15 cellular contexts compared by ENCODE assay signal in the genomic region with DNA sequence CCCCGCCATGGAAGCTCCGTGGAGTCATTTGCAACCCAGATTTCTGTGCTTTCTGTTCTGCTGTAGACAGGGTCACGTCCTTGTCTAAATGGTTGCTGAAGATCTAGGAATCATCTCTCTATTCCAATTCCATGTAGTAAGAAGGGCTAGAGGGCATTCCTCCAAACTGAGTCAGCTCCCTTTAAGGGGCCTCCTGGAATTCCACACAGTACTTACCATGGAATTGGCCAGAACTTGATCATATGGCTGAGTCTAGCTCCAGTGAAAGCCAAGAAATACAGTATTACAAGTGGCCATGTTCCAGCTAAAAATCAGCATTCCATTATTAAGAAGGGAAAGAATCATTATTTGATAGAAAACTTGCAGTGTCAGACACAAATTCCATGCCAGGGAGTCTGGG.
DNase-seq lines count a peak whose midpoint lies in the region; ATAC-seq and TF ChIP-seq lines count a peak whose summit lies in the region.
"Had no signal": no experiment of that assay in that cellular context is flagged by ENCODE, and none has a peak within 500 bp of the region (broad histone marks: within the 10 kb centered on the region; RNA-seq: fewer than 3 reads in every experiment).

No MANE protein-coding gene starts in this region.

- H3K4me3 ChIP-seq in fibroblast of the aortic adventitia (ENCODE audit: low read depth, low read length) (peak overlapping the region; percentile 19), skeletal muscle tissue (ENCODE audit: low read length in 3 of 3) (no peak overlapping the region)

- TF ChIP-seq CTCF in fibroblast of the aortic adventitia (IDR thresholded peaks at IDR 0.05; ENCODE audit: insufficient read depth, low read length), result no peak

- H3K4me1 ChIP-seq in skeletal muscle tissue (ENCODE audit: control insufficient read depth in 3 of 3, insufficient read depth in 3 of 3, low read length in 3 of 3), result peaks cover 7 to 22% (median 13%) of the 10 kb centered on the region in 3 donors

- peak; percentile 86 for DNase-seq in GM04503 (ENCODE audit: low read depth)
- DNase-seq in fibroblast of the aortic adventitia (ENCODE audit: low read depth), result peak; percentile 98
- DNase-seq in SK-N-DZ (ENCODE audit: low spot score), result no peak
- DNase-seq: activated T-cell treated with anti-CD3 and anti-CD28 coated beads, Interleukin-2, amount 50 U/mL, for 4 hours; central memory CD4-positive, alpha-beta T cell; left cardiac atrium; NCI-H1417; NCI-H748 treated with DMSO at 0.1 percent for 48 hours; nephron progenitor cell had no signal

- peaks cover 0 to 3% (median 0%) of the 10 kb centered on the region in 3 donors for H3K36me3 ChIP-seq in skeletal muscle tissue (ENCODE audit: control insufficient read depth in 3 of 3, insufficient read depth in 3 of 3, low read length in 3 of 3)

- H3K9ac ChIP-seq in skeletal muscle tissue (ENCODE audit: low read depth in 1 of 3, low read length in 3 of 3), result no peak overlapping the region

- peak overlapping the region; percentile 3 for H3K27ac ChIP-seq in skeletal muscle tissue (ENCODE audit: low read depth, low read length)

- no peaks in the 10 kb centered on the region for H3K27me3 ChIP-seq in skeletal muscle tissue (ENCODE audit: control insufficient read depth in 3 of 3, insufficient read depth in 3 of 3, low read length in 3 of 3)

- ATAC-seq in SK-N-SH treated with all-trans-retinoic acid at 6 μM for 48 hours (peak; percentile 99), HG02610 (IDR thresholded peaks at IDR 0.05; ENCODE audit: unreplicated experiment) (no peak), GM18517 (IDR thresholded peaks at IDR 0.05; ENCODE audit: unreplicated experiment) (no peak), GM19455 (IDR thresholded peaks at IDR 0.05; ENCODE audit: unreplicated experiment) (no peak)
- ATAC-seq: activated T-cell treated with anti-CD3 and anti-CD28 coated beads, Interleukin-2, amount 50 U/mL, for 4 hours; esophagus mucosa had no signal

- H3K9me3 ChIP-seq in skeletal muscle tissue (ENCODE audit: control insufficient read depth in 3 of 3, low read length in 3 of 3), result no peaks in the 10 kb centered on the region

TF ChIP-seq in SK-N-SH treated with all-trans-retinoic acid at 6 μM for 48 hours, 23 proteins besides CTCF, POLR2A, EP300 and RAD21:
- peak; percentile 73 for TF ChIP-seq ISL1 (CRISPR knock-in tag; IDR thresholded peaks at IDR 0.05)
- no peak for TF ChIP-seq RARB (CRISPR knock-in tag; IDR thresholded peaks at IDR 0.05)
- no peak for TF ChIP-seq CREB5 (CRISPR knock-in tag; IDR thresholded peaks at IDR 0.05; ENCODE audit: low read depth)
